Comparison of ENCODE assay signal across 20 cellular contexts in genomic region chr2:3649581-3649980, GRCh38. TPM values are rescaled to one million over a fixed set of nuclear protein-coding genes. Genes with fewer than 3 reads are reported as not detected.
DNase-seq lines count a peak whose midpoint lies in the region; ATAC-seq, FAIRE-seq and TF ChIP-seq lines count a peak whose summit lies in the region.
"Had no signal": no experiment of that assay in that cellular context is flagged by ENCODE, and none has a peak within 500 bp of the region (broad histone marks: within the 10 kb centered on the region; RNA-seq: fewer than 3 reads in every experiment).

No MANE protein-coding gene starts in this region.

- H3K14ac ChIP-seq in neuronal stem cell (ENCODE audit: low read length), result peak overlapping the region; percentile 65

- H3K27me3 Mint-ChIP-seq in natural killer cell treated with Interleukin-12 subunit alpha and Interleukin-12 subunit beta and Interleukin-15 and Interleukin-18, amount 100 ng/mL, for 72 hours, result peaks cover 0 to 5% of the 10 kb centered on the region in 2 donors
- H3K27me3 Mint-ChIP-seq in natural killer cell (ENCODE audit: low read depth in 2 of 2) (peaks cover 0 to 13% of the 10 kb centered on the region in 2 donors), brain (peaks cover 2% of the 10 kb centered on the region)
- no peaks in the 10 kb centered on the region for H3K27me3 Mint-ChIP-seq in effector memory CD8-positive, alpha-beta T cell

- H2AK5ac ChIP-seq in neuronal stem cell (ENCODE audit: low read depth, low read length), result no peak overlapping the region

- H3K27me3 ChIP-seq in neuronal stem cell (ENCODE audit: control insufficient read depth in 3 of 3, insufficient read depth in 3 of 3, low read depth in 1 of 3, low read length in 3 of 3) (peaks cover 0 to 1% (median 0%) of the 10 kb centered on the region in 3 experiments), upper lobe of left lung (no peaks in the 10 kb centered on the region)
- H3K27me3 ChIP-seq: Peyer's patch had no signal

- no peak overlapping the region for H3K4me3 Mint-ChIP-seq in natural killer cell treated with Interleukin-12 subunit alpha and Interleukin-12 subunit beta and Interleukin-15 and Interleukin-18, amount 100 ng/mL, for 72 hours
- H3K4me3 Mint-ChIP-seq in natural killer cell (no peak overlapping the region), brain (no peak overlapping the region)
- no peak overlapping the region for H3K4me3 Mint-ChIP-seq in effector memory CD8-positive, alpha-beta T cell
- H3K4me3 Mint-ChIP-seq: CD14-positive monocyte had no signal

- peaks cover 22 to 24% of the 10 kb centered on the region in 2 donors for H3K4me1 ChIP-seq in neuronal stem cell (ENCODE audit: control insufficient read depth in 2 of 2, insufficient read depth in 1 of 2, low read depth in 1 of 2, low read length in 2 of 2)
- H3K4me1 ChIP-seq in upper lobe of left lung, result peaks cover 9 to 15% (median 12%) of the 10 kb centered on the region in 4 donors

- no peaks in the 10 kb centered on the region for H3K79me1 ChIP-seq in neuronal stem cell (ENCODE audit: low read depth, low read length)

- TF ChIP-seq POLR2A in upper lobe of left lung (IDR thresholded peaks at IDR 0.05) (no peak), H54 (IDR thresholded peaks at IDR 0.05; ENCODE audit: low read depth, low read length) (no peak)

- no peak overlapping the region for H3K9ac ChIP-seq in neuronal stem cell (ENCODE audit: low read depth, low read length, poor library complexity)

- H3K4me1 Mint-ChIP-seq in natural killer cell treated with Interleukin-12 subunit alpha and Interleukin-12 subunit beta and Interleukin-15 and Interleukin-18, amount 100 ng/mL, for 72 hours (ENCODE audit: low read depth in 2 of 2), result peaks cover 13% of the 10 kb centered on the region in 2 donors
- peaks cover 15 to 16% of the 10 kb centered on the region in 2 donors for H3K4me1 Mint-ChIP-seq in natural killer cell
- H3K4me1 Mint-ChIP-seq in brain, result peaks cover 54% of the 10 kb centered on the region
- peaks cover 12% of the 10 kb centered on the region in 2 donors for H3K4me1 Mint-ChIP-seq in effector memory CD8-positive, alpha-beta T cell (ENCODE audit: low read depth in 2 of 2)

- no peak for TF ChIP-seq EP300 in upper lobe of left lung (IDR thresholded peaks at IDR 0.05)

- no peaks in the 10 kb centered on the region for H3K36me3 Mint-ChIP-seq in natural killer cell treated with Interleukin-12 subunit alpha and Interleukin-12 subunit beta and Interleukin-15 and Interleukin-18, amount 100 ng/mL, for 72 hours
- H3K36me3 Mint-ChIP-seq in natural killer cell (no peaks in the 10 kb centered on the region), brain (no peaks in the 10 kb centered on the region)
- H3K36me3 Mint-ChIP-seq in effector memory CD8-positive, alpha-beta T cell (ENCODE audit: insufficient read depth), result peaks cover 16% of the 10 kb centered on the region
- H3K36me3 Mint-ChIP-seq: CD14-positive monocyte had no signal

- peak; percentile 15 for DNase-seq in natural killer cell treated with Interleukin-12 subunit alpha and Interleukin-12 subunit beta and Interleukin-15 and Interleukin-18, amount 100 ng/mL, for 72 hours (ENCODE audit: low spot score)
- DNase-seq in natural killer cell (no peak), neuronal stem cell (ENCODE audit: low spot score) (no peak), upper lobe of left lung (no peak), H54 (ENCODE audit: insufficient read length, low spot score) (no peak)
- no peak for DNase-seq in effector memory CD8-positive, alpha-beta T cell
- DNase-seq: EL, GF-D8, HCEC 1CT, MV-4-11, NCI-H1105 treated with DMSO at 0.1 percent for 48 hours, NCI-H2029 treated with DMSO at 0.1 percent for 48 hours, NCI-H345, NCI-H524 treated with DMSO at 0.1 percent for 48 hours had no signal

- no peak overlapping the region for H3K27ac Mint-ChIP-seq in natural killer cell treated with Interleukin-12 subunit alpha and Interleukin-12 subunit beta and Interleukin-15 and Interleukin-18, amount 100 ng/mL, for 72 hours
- H3K27ac Mint-ChIP-seq in natural killer cell (no peak overlapping the region), brain (peak overlapping the region in 3 of 5 experiments; percentile 59 to 99 (median 80))
- no peak overlapping the region for H3K27ac Mint-ChIP-seq in effector memory CD8-positive, alpha-beta T cell
- H3K27ac Mint-ChIP-seq: CD14-positive monocyte had no signal

- no peak for ATAC-seq in natural killer cell treated with Interleukin-12 subunit alpha and Interleukin-12 subunit beta and Interleukin-15 and Interleukin-18, amount 100 ng/mL, for 72 hours
- ATAC-seq in natural killer cell (no peak), upper lobe of left lung (ENCODE audit: low FRiP score in 2 of 2) (no peak)
- ATAC-seq in effector memory CD8-positive, alpha-beta T cell (replicated peaks), result no peak

- no peak overlapping the region for H3K4me2 ChIP-seq in neuronal stem cell (ENCODE audit: insufficient read depth, low read length, poor library complexity, severe bottlenecking)

- peaks cover 0 to 17% of the 10 kb centered on the region in 2 donors for H3K9me3 ChIP-seq in neuronal stem cell (replicated peaks in 1 of 2; ENCODE audit: control insufficient read depth in 2 of 2, insufficient read depth in 1 of 2, low read depth in 1 of 2, low read length in 2 of 2)
- no peaks in the 10 kb centered on the region for H3K9me3 ChIP-seq in upper lobe of left lung
- H3K9me3 ChIP-seq: Peyer's patch had no signal

- H3K27ac ChIP-seq in neuronal stem cell (replicated peaks; ENCODE audit: low read length) (no peak overlapping the region), upper lobe of left lung (no peak overlapping the region)
- H3K27ac ChIP-seq: Peyer's patch had no signal

- H3K9me3 Mint-ChIP-seq in natural killer cell treated with Interleukin-12 subunit alpha and Interleukin-12 subunit beta and Interleukin-15 and Interleukin-18, amount 100 ng/mL, for 72 hours, result no peaks in the 10 kb centered on the region
- no peaks in the 10 kb centered on the region for H3K9me3 Mint-ChIP-seq in natural killer cell
- H3K9me3 Mint-ChIP-seq in brain, result peaks cover 0 to 7% (median 2%) of the 10 kb centered on the region in 5 experiments
- no peaks in the 10 kb centered on the region for H3K9me3 Mint-ChIP-seq in effector memory CD8-positive, alpha-beta T cell

- H4K91ac ChIP-seq in neuronal stem cell (ENCODE audit: low read depth, low read length, poor library complexity), result no peak overlapping the region

- H2BK5ac ChIP-seq in neuronal stem cell (ENCODE audit: low read length), result no peak overlapping the region

- intact Hi-C loops in natural killer cell (cut with micrococcal nuclease), result no loop called here

- TF ChIP-seq CTCF in natural killer cell (IDR thresholded peaks at IDR 0.05) (no peak), brain (conservative IDR thresholded peaks at IDR 0.05) (no peak), upper lobe of left lung (IDR thresholded peaks at IDR 0.05) (no peak)

- H2BK12ac ChIP-seq in neuronal stem cell (ENCODE audit: low read length), result peak overlapping the region; percentile 77

- peak overlapping the region; percentile 65 for H3K18ac ChIP-seq in neuronal stem cell (ENCODE audit: low read length)

- peak overlapping the region; percentile 74 for H2AFZ ChIP-seq in neuronal stem cell (ENCODE audit: low read length)

- FAIRE-seq in H54 (lab: Jason Lieb, UNC), result no peak
- FAIRE-seq: A204.1 had no signal

- H3K23ac ChIP-seq in neuronal stem cell (ENCODE audit: low read depth, low read length, poor library complexity), result peak overlapping the region; percentile 39

- H4K8ac ChIP-seq in neuronal stem cell (ENCODE audit: low read depth, low read length), result no peak overlapping the region

- WGBS in neuronal stem cell (ENCODE audit: extremely low coverage in 2 of 2, insufficient read length in 2 of 2, insufficient replicate concordance in 1 of 2), 2 donors, result no CpG with 5 or more reads among the region's 16 CpGs
- 85 to 89% methylated on average over 9 to 16 of the region's 16 CpGs for WGBS in upper lobe of left lung, 2 donors

- H3K36me3 ChIP-seq in neuronal stem cell (replicated peaks in 1 of 2; ENCODE audit: control insufficient read depth in 2 of 2, insufficient read depth in 2 of 2, low read length in 2 of 2) (no peaks in the 10 kb centered on the region), upper lobe of left lung (no peaks in the 10 kb centered on the region)
- H3K36me3 ChIP-seq: Peyer's patch had no signal

- H3K4ac ChIP-seq in neuronal stem cell (ENCODE audit: low read length), result no peak overlapping the region

- peak overlapping the region; percentile 64 for H2BK120ac ChIP-seq in neuronal stem cell (ENCODE audit: low read depth, low read length)

- no peak overlapping the region for H3K4me3 ChIP-seq in neuronal stem cell (ENCODE audit: low read length in 2 of 2)
- H3K4me3 ChIP-seq in upper lobe of left lung, result no peak overlapping the region
- H3K4me3 ChIP-seq: Peyer's patch had no signal

- peak overlapping the region; percentile 51 for H2BK15ac ChIP-seq in neuronal stem cell (ENCODE audit: low read length)

RNA-seq across cellular contexts. Expression of gene ALLC, which starts 8.4 kb away (rescaled TPM):
- not detected for total RNA-seq in natural killer cell treated with Interleukin-12 subunit alpha and Interleukin-12 subunit beta and Interleukin-15 and Interleukin-18, amount 100 ng/mL, for 72 hours
- total RNA-seq in natural killer cell (not detected), upper lobe of left lung (not detected)
- polyA plus RNA-seq in brain (ENCODE audit: insufficient read depth, low read depth, low replicate concordance), result not detected
- not detected for polyA plus RNA-seq in neuronal stem cell (2013, experiment 1 of 2)
- polyA plus RNA-seq in neuronal stem cell (2013, experiment 2 of 2), result 0.08 TPM
- total RNA-seq: HT1080, OCI-LY7, Peyer's patch had no signal
- polyA plus RNA-seq: CD14-positive monocyte had no signal

RNA-seq across cellular contexts. Expression of gene DCDC2C, which starts 53.8 kb away (rescaled TPM):
- total RNA-seq in natural killer cell treated with Interleukin-12 subunit alpha and Interleukin-12 subunit beta and Interleukin-15 and Interleukin-18, amount 100 ng/mL, for 72 hours, result not detected
- total RNA-seq in natural killer cell (not detected), upper lobe of left lung (not detected)
- polyA plus RNA-seq in brain (ENCODE audit: insufficient read depth, low read depth, low replicate concordance), result not detected
- not detected for polyA plus RNA-seq in neuronal stem cell (2013, experiment 1 of 2)
- polyA plus RNA-seq in neuronal stem cell (2013, experiment 2 of 2), result not detected
- total RNA-seq: OCI-LY7, Peyer's patch had no signal
- polyA plus RNA-seq: CD14-positive monocyte had no signal

RNA-seq across cellular contexts. Expression of gene COLEC11, which starts 54.7 kb away (rescaled TPM):
- under 1 TPM in 1 of 2 donors, not detected in 1; 0.48 TPM for total RNA-seq in natural killer cell treated with Interleukin-12 subunit alpha and Interleukin-12 subunit beta and Interleukin-15 and Interleukin-18, amount 100 ng/mL, for 72 hours
- total RNA-seq in natural killer cell (under 1 TPM in 1 of 3 donors, not detected in 2; 0.61 TPM), upper lobe of left lung (1 to 10 TPM in 3 of 6 donors, under 1 TPM in 2, not detected in 1; 0.79 to 2.3 (median 1.3) TPM)
- polyA plus RNA-seq in brain (ENCODE audit: insufficient read depth, low read depth, low replicate concordance), result 3.8 TPM
- 0.82 TPM for polyA plus RNA-seq in neuronal stem cell (2013, experiment 1 of 2)
- 0.97 TPM for polyA plus RNA-seq in neuronal stem cell (2013, experiment 2 of 2)
- polyA plus RNA-seq: CD14-positive monocyte had no signal

Comparison
In these comparisons a context has a peak if more than half of its experiments do, and no peak if none do; other contexts are left out.
1. H3K27ac Mint-ChIP-seq: peak in brain (3 of 5); none in natural killer cell treated with Interleukin-12 subunit alpha and Interleukin-12 subunit beta and Interleukin-15 and Interleukin-18, amount 100 ng/mL, for 72 hours (0 of 2), natural killer cell (0 of 2) and effector memory CD8-positive, alpha-beta T cell (0 of 2).